8 cellular contexts compared by ENCODE assay signal in genomic region chr2:42360890-42361727, GRCh38. TPM values are rescaled to one million over a fixed set of nuclear protein-coding genes. Genes with fewer than 3 reads are reported as not detected.
DNase-seq lines count a peak whose midpoint lies in the region; ATAC-seq and TF ChIP-seq lines count a peak whose summit lies in the region.

TSS of gene COX7A2L (minus strand) at chr2:42361217. CDS start at chr2:42361161, 56 bp downstream.

- 0 to 1% methylated on average over 61 of the region's 61 CpGs for WGBS in esophagus, 2 donors

- H3K36me3 Mint-ChIP-seq in activated T-cell treated with anti-CD3 and anti-CD28 coated beads, Interleukin-2, amount 50 U/mL, for 4 hours (ENCODE audit: insufficient read depth): peaks cover 3% of the 10 kb centered on the region

- no peaks in the 10 kb centered on the region for H3K27me3 ChIP-seq in Panc1 (ENCODE audit: control insufficient read depth, insufficient read depth, low read length)
- H3K27me3 ChIP-seq in esophagus (ENCODE audit: control insufficient read depth in 1 of 2, insufficient read depth in 2 of 2, low read length in 2 of 2): no peaks in the 10 kb centered on the region
- H3K27me3 ChIP-seq in muscle layer of colon (ENCODE audit: control insufficient read depth in 1 of 2, insufficient read depth in 2 of 2, low read length in 2 of 2): no peaks in the 10 kb centered on the region

- peak within 1 kb of the TSS; percentile 93 for H3K4me3 Mint-ChIP-seq in activated T-cell treated with anti-CD3 and anti-CD28 coated beads, Interleukin-2, amount 50 U/mL, for 4 hours

- no peaks in the 10 kb centered on the region for H3K27me3 Mint-ChIP-seq in activated T-cell treated with anti-CD3 and anti-CD28 coated beads, Interleukin-2, amount 50 U/mL, for 4 hours (ENCODE audit: low read depth)

- H3K36me3 ChIP-seq in Panc1 (ENCODE audit: control insufficient read depth, insufficient read depth, low read length) (peaks cover 6% of the 10 kb centered on the region; the same call in 1 of the 2 replicates), esophagus (ENCODE audit: control insufficient read depth in 2 of 2, insufficient read depth in 2 of 2, low read length in 1 of 2) (no peaks in the 10 kb centered on the region), muscle layer of colon (ENCODE audit: insufficient read depth, low read length) (no peaks in the 10 kb centered on the region)

- intact Hi-C loops in Panc1 (cut with micrococcal nuclease; ENCODE audit: unreplicated experiment): no loop called here

- no peaks in the 10 kb centered on the region for H3K9me3 ChIP-seq in Panc1 (ENCODE audit: control insufficient read depth, insufficient read depth, low read depth, low read length)
- no peaks in the 10 kb centered on the region for H3K9me3 ChIP-seq in esophagus (ENCODE audit: control insufficient read depth in 2 of 2, insufficient read depth in 1 of 2, low read depth in 1 of 2, low read length in 1 of 2)
- H3K9me3 ChIP-seq in muscle layer of colon (ENCODE audit: low read length): no peaks in the 10 kb centered on the region

- H3K4me1 Mint-ChIP-seq in activated T-cell treated with anti-CD3 and anti-CD28 coated beads, Interleukin-2, amount 50 U/mL, for 4 hours (ENCODE audit: low read depth): peaks cover 49% of the 10 kb centered on the region

- ATAC-seq in GM21723 (IDR thresholded peaks at IDR 0.05; ENCODE audit: unreplicated experiment) (peak; percentile 89), Panc1 (peak; percentile 98)
- peak; percentile 94 to 96 for ATAC-seq in activated T-cell treated with anti-CD3 and anti-CD28 coated beads, Interleukin-2, amount 50 U/mL, for 4 hours

- H3K27ac ChIP-seq in Panc1 (ENCODE audit: low read length) (peak within 1 kb of the TSS; percentile 88), esophagus (ENCODE audit: low read depth in 2 of 2, low read length in 1 of 2) (peak within 1 kb of the TSS; percentile 96 to 97), muscle layer of colon (ENCODE audit: low read depth, low read length) (peak within 1 kb of the TSS; percentile 96)

- peak; percentile 65 for TF ChIP-seq CTCF in Panc1 (IDR thresholded peaks at IDR 0.05)

- POLR2A ChIA-PET in Panc1 (lab: Charles Lee): interaction anchor here (0.6 to 0.7 kb wide), 2 partner anchors 9 to 15 kb away, joined by 3 read pairs; no protein-coding TSS in a partner anchor

- CTCF ChIA-PET in Panc1 (lab: Charles Lee): interaction anchor here (0.7 kb wide), 1 partner anchor 380 kb away, joined by 5 read pairs; no protein-coding TSS in a partner anchor

- H3K4me1 ChIP-seq in Panc1 (ENCODE audit: control insufficient read depth, insufficient read depth, low read length) (peaks cover 7% of the 10 kb centered on the region; the same call in 1 of the 2 replicates), esophagus (ENCODE audit: control insufficient read depth in 2 of 2, insufficient read depth in 2 of 2, low read length in 1 of 2) (peaks cover 0 to 2% of the 10 kb centered on the region in 2 donors), muscle layer of colon (ENCODE audit: insufficient read depth, low read length) (peaks cover 20% of the 10 kb centered on the region)

- peak within 1 kb of the TSS; percentile 93 for H3K9ac ChIP-seq in muscle layer of colon (ENCODE audit: low read length)

- peak within 1 kb of the TSS; percentile 94 to 97 for H3K4me3 ChIP-seq in Panc1 (ENCODE audit: low read depth in 2 of 2, low read length in 2 of 2)
- H3K4me3 ChIP-seq in esophagus (ENCODE audit: low read depth in 1 of 2, low read length in 2 of 2): peak within 1 kb of the TSS; percentile 84 to 91
- peak within 1 kb of the TSS; percentile 96 to 99 for H3K4me3 ChIP-seq in muscle layer of colon (ENCODE audit: low read depth in 1 of 2, low read length in 2 of 2)

- BruUV-seq in Panc1 (replicated peaks; lab: Mats Ljungman, UMichigan): no TSS peak

- H3K9me3 Mint-ChIP-seq in activated T-cell treated with anti-CD3 and anti-CD28 coated beads, Interleukin-2, amount 50 U/mL, for 4 hours: no peaks in the 10 kb centered on the region

- in situ Hi-C loops in Panc1 (cut with HindIII; ENCODE audit: low pct_unique_long_range_greater_than_20kb, low sequenced_read_pairs): no loop called here

- DNase-seq in DMS79 (lab: John Stamatoyannopoulos, UW) (peak; percentile 96), KG1 (lab: John Stamatoyannopoulos, UW) (peak; percentile 93), Panc1 (ENCODE audit: low read depth, low spot score) (peak; percentile 93)
- peak; percentile 96 for DNase-seq in activated T-cell treated with anti-CD3 and anti-CD28 coated beads, Interleukin-2, amount 50 U/mL, for 4 hours
- DNase-seq in stimulated activated CD8-positive, alpha-beta memory T cell treated with anti-CD3 and anti-CD28 coated beads, Interleukin-7, amount 100 ng/mL, for 24 hours (ENCODE audit: low read depth): peak; percentile 92

RNA-seq across cellular contexts. Expression of gene COX7A2L, which starts in this region (rescaled TPM):
- total RNA-seq in Panc1 (2021; ENCODE audit: unreplicated experiment): 132 TPM
- 125 TPM for polyA plus RNA-seq in Panc1 (2012; ENCODE audit: insufficient read length)
- 100 to 1,000 TPM in 1 of 3 donors, 10 to 100 TPM in 2; 89.6 to 100 (median 96.2) TPM for total RNA-seq in activated T-cell treated with anti-CD3 and anti-CD28 coated beads, Interleukin-2, amount 50 U/mL, for 4 hours
- polyA plus RNA-seq in esophagus: 10 to 100 TPM; 30.1 to 60.2 TPM

Comparison
In these comparisons a context has a peak if more than half of its experiments do, and no peak if none do; other contexts are left out.
1. Peak in every context shown above with its lines: DNase-seq, ATAC-seq, H3K4me3 ChIP-seq and H3K27ac ChIP-seq.